20 cellular contexts compared by ENCODE assay signal in genomic region chr9:105531530-105531929, GRCh38.
"Had no signal": no experiment of that assay in that cellular context is flagged by ENCODE, and none has a peak within 500 bp of the region (broad histone marks: within the 10 kb centered on the region; RNA-seq: fewer than 3 reads in every experiment).

No MANE protein-coding gene starts in this region.

- H3K27ac Mint-ChIP-seq: activated CD4-positive, alpha-beta memory T cell treated with anti-CD3 and anti-CD28 coated beads, Interleukin-2, amount 10 ng/mL, durations not matched to agents 7 days and 5 days; stimulated activated effector memory CD8-positive, alpha-beta T cell treated with anti-CD3 and anti-CD28 coated beads, Interleukin-12 subunit alpha, Interleukin-12 subunit beta, amount 100 ng/mL, for 72 hours had no signal

- H3K36me3 ChIP-seq: thoracic aorta had no signal

- H3K27me3 ChIP-seq: cardiac muscle cell, heart right ventricle, stomach, upper lobe of left lung had no signal

- H3K36me3 Mint-ChIP-seq: stimulated activated effector memory CD8-positive, alpha-beta T cell treated with anti-CD3 and anti-CD28 coated beads, Interleukin-12 subunit alpha, Interleukin-12 subunit beta, amount 100 ng/mL, for 72 hours had no signal

- H3K4me1 ChIP-seq: parathyroid adenoma, upper lobe of left lung had no signal

- H3K27me3 Mint-ChIP-seq: activated CD4-positive, alpha-beta memory T cell treated with anti-CD3 and anti-CD28 coated beads, Interleukin-2, amount 10 ng/mL, durations not matched to agents 7 days and 5 days; memory B cell had no signal

- ATAC-seq: heart right ventricle; sciatic nerve; stimulated activated effector memory CD8-positive, alpha-beta T cell treated with anti-CD3 and anti-CD28 coated beads, Interleukin-12 subunit alpha, Interleukin-12 subunit beta, amount 100 ng/mL, for 72 hours had no signal

- H3K4me3 ChIP-seq: cardiac muscle cell, heart right ventricle, stomach, thoracic aorta, upper lobe of left lung had no signal

- DNase-seq: activated CD4-positive, alpha-beta memory T cell treated with anti-CD3 and anti-CD28 coated beads, Interleukin-2, amount 10 ng/mL, durations not matched to agents 7 days and 5 days; activated CD4-positive, alpha-beta T cell treated with anti-CD3 and anti-CD28 coated beads for 48 hours; activated CD4-positive, CD25-positive, alpha-beta regulatory T cell; activated CD8-positive, alpha-beta memory T cell treated with anti-CD3 and anti-CD28 coated beads, Interleukin-2, amount 50 U/mL, for 48 hours; activated effector memory CD4-positive, alpha-beta T cell treated with Interleukin-2 at 50 U/mL for 16 hours; activated naive CD4-positive, alpha-beta T cell treated with anti-CD3 and anti-CD28 coated beads, Interleukin-2, amount 50 U/mL, for 16 hours; activated T-cell treated with anti-CD3 and anti-CD28 coated beads, Interleukin-2, amount 50 U/mL, for 48 hours; amygdala; heart right ventricle; kidney glomerular epithelial cell; stimulated activated CD4-positive, alpha-beta T cell treated with anti-CD3 and anti-CD28 coated beads, Interleukin-4, amount 100 ng/mL, for 24 hours; stomach; T1000; upper lobe of left lung had no signal

- H3K9me3 ChIP-seq: thoracic aorta, upper lobe of left lung had no signal

- H3K4me3 Mint-ChIP-seq: activated CD4-positive, alpha-beta memory T cell treated with anti-CD3 and anti-CD28 coated beads, Interleukin-2, amount 10 ng/mL, durations not matched to agents 7 days and 5 days; memory B cell; stimulated activated effector memory CD8-positive, alpha-beta T cell treated with anti-CD3 and anti-CD28 coated beads, Interleukin-12 subunit alpha, Interleukin-12 subunit beta, amount 100 ng/mL, for 72 hours had no signal

- H3K27ac ChIP-seq: cardiac muscle cell, heart right ventricle, parathyroid adenoma, stomach, thoracic aorta, upper lobe of left lung had no signal
